Comparison of ENCODE assay signal across 1 cellular context in genomic region chr5:55338810-55339243, GRCh38.
TF ChIP-seq lines count a peak whose summit lies in the region.

No MANE protein-coding gene starts in this region.

TF ChIP-seq in GM12878, 131 proteins besides CTCF, POLR2A, EP300 and RAD21 (continued from another document):
- TF ChIP-seq ZNF207 (IDR thresholded peaks at IDR 0.05; ENCODE audit: borderline replicate concordance) (0 out of 2 replicates have a peak, but pooled peaks have one; percentile 50), ELK1 (IDR thresholded peaks at IDR 0.05; ENCODE audit: low read depth, low read length) (peak; percentile 82; the same call in 1 of the 2 replicates), SMARCA5 (IDR thresholded peaks at IDR 0.05) (peak; percentile 46; the same call in 1 of the 2 replicates), NBN (IDR thresholded peaks at IDR 0.05) (peak; percentile 80), ZBTB11 (CRISPR knock-in tag; IDR thresholded peaks at IDR 0.05) (no peak)
TF ChIP-seq in GM12878: peak in this region for 26.
